In genomic region chr2:197813093-197813787, GRCh38 we compare ENCODE assay signal across 8 cellular contexts. TPM values are rescaled to one million over a fixed set of nuclear protein-coding genes. Genes with fewer than 3 reads are reported as not detected.
DNase-seq lines count a peak whose midpoint lies in the region; ATAC-seq, FAIRE-seq and TF ChIP-seq lines count a peak whose summit lies in the region.

No MANE protein-coding gene starts in this region.

- H3K9me3 ChIP-seq in Loucy (ENCODE audit: insufficient read depth, low read depth, low read length) (no peaks in the 10 kb centered on the region), body of pancreas (no peaks in the 10 kb centered on the region), mucosa of descending colon (no peaks in the 10 kb centered on the region), stomach (no peaks in the 10 kb centered on the region)

- no peak overlapping the region for H2AFZ ChIP-seq in Loucy (ENCODE audit: low read length)

- peak in 1 of 4 donors; percentile 13 for DNase-seq in body of pancreas
- DNase-seq in mucosa of descending colon = no peak
- no peak for DNase-seq in stomach
- DNase-seq in NK-92 (lab: John Stamatoyannopoulos, UW; ENCODE audit: unreplicated experiment) = no peak
- DNase-seq in ecto neural progenitor cell (ENCODE audit: low spot score) = no peak

- no peaks in the 10 kb centered on the region for H3K36me3 ChIP-seq in Loucy (ENCODE audit: insufficient read depth, low read length)
- no peaks in the 10 kb centered on the region for H3K36me3 ChIP-seq in body of pancreas (replicated peaks in 1 of 2; ENCODE audit: insufficient read depth in 1 of 2, low read depth in 2 of 2)
- no peaks in the 10 kb centered on the region for H3K36me3 ChIP-seq in mucosa of descending colon (ENCODE audit: low read depth)
- H3K36me3 ChIP-seq in stomach = no peaks in the 10 kb centered on the region

- H4K20me1 ChIP-seq in Loucy (ENCODE audit: insufficient read depth, low read length, poor library complexity, severe bottlenecking) = no peaks in the 10 kb centered on the region

- intact Hi-C loops in body of pancreas (cut with DNase I) = no loop called here
- intact Hi-C loops in mucosa of descending colon (cut with DNase I, micrococcal nuclease) = no loop called here
- intact Hi-C loops in stomach (cut with DNase I; ENCODE audit: low total_unique reads) = no loop called here

- peaks cover 12% of the 10 kb centered on the region for H3K4me1 ChIP-seq in Loucy (ENCODE audit: insufficient read depth, low read length, poor library complexity, severe bottlenecking)
- no peaks in the 10 kb centered on the region for H3K4me1 ChIP-seq in body of pancreas
- no peaks in the 10 kb centered on the region for H3K4me1 ChIP-seq in mucosa of descending colon (ENCODE audit: low read depth)
- peaks cover 0 to 6% (median 0%) of the 10 kb centered on the region in 4 donors for H3K4me1 ChIP-seq in stomach

- H3K9me2 ChIP-seq in Loucy (replicated peaks; ENCODE audit: low read depth, low read length) = no peaks in the 10 kb centered on the region

- WGBS in body of pancreas, 2 donors = 30% methylated on average over 3 of the region's 3 CpGs
- WGBS in stomach, 5 donors = 49 to 54% (median 54%) methylated on average over 3 of the region's 3 CpGs

- H3K79me2 ChIP-seq in Loucy (ENCODE audit: insufficient read depth, low read length) = no peaks in the 10 kb centered on the region

- peak; percentile 85 for FAIRE-seq in A204.1 (lab: Jason Lieb, UNC)

- H3K27ac ChIP-seq in body of pancreas = no peak overlapping the region
- H3K27ac ChIP-seq in stomach = no peak overlapping the region

- TF ChIP-seq EP300 in stomach (IDR thresholded peaks at IDR 0.05) = no peak

- ATAC-seq in body of pancreas (peak; percentile 50), mucosa of descending colon (peak; percentile 44)

- TF ChIP-seq POLR2A in body of pancreas (IDR thresholded peaks at IDR 0.05) = no peak
- no peak for TF ChIP-seq POLR2A in stomach (IDR thresholded peaks at IDR 0.05)

- TF ChIP-seq CTCF in GM12872 (IDR thresholded peaks at IDR 0.05; ENCODE audit: insufficient read depth, low read depth, low read length) (peak; percentile 57; the same call in 2 of the 3 replicates), Loucy (conservative IDR thresholded peaks at IDR 0.05; ENCODE audit: low read length) (peak; percentile 61), body of pancreas (IDR thresholded peaks at IDR 0.05) (peak; percentile 32 to 55 (median 45)), mucosa of descending colon (IDR thresholded peaks at IDR 0.05) (peak; percentile 26), stomach (IDR thresholded peaks at IDR 0.05) (peak in 3 of 7 experiments; percentile 5 to 52 (median 32))

- no peak overlapping the region for H3K9ac ChIP-seq in Loucy (ENCODE audit: low read depth, low read length, poor library complexity, severe bottlenecking)

- H3K27me3 ChIP-seq in Loucy (ENCODE audit: insufficient read depth, low read length, poor library complexity, severe bottlenecking) = no peaks in the 10 kb centered on the region
- no peaks in the 10 kb centered on the region for H3K27me3 ChIP-seq in body of pancreas
- no peaks in the 10 kb centered on the region for H3K27me3 ChIP-seq in stomach

- H3F3A ChIP-seq in Loucy (ENCODE audit: low read depth) = no peaks in the 10 kb centered on the region

- H3K4me2 ChIP-seq in Loucy (ENCODE audit: low read depth, low read length, poor library complexity, severe bottlenecking) = no peak overlapping the region

- H3K4me3 ChIP-seq in Loucy (ENCODE audit: low read length, poor library complexity, severe bottlenecking) (no peak overlapping the region), body of pancreas (no peak overlapping the region), mucosa of descending colon (no peak overlapping the region), stomach (no peak overlapping the region)

RNA-seq across cellular contexts. Expression of gene PLCL1, which starts 8.8 kb away (rescaled TPM):
- total RNA-seq in body of pancreas = 1 to 10 TPM; 2.0 to 2.9 TPM
- total RNA-seq in mucosa of descending colon = 10 to 100 TPM in 1 of 3 donors, 1 to 10 TPM in 2; 1.6 to 10.6 (median 2.0) TPM
- 10 to 100 TPM in 2 of 5 donors, 1 to 10 TPM in 3; 2.2 to 28.7 (median 4.1) TPM for total RNA-seq in stomach
- polyA plus RNA-seq in stomach = 1 to 10 TPM in 1 of 3 donors, under 1 TPM in 2; 0.93 to 1.4 (median 0.93) TPM

RNA-seq across cellular contexts. Expression of gene BOLL, which starts 28.1 kb away (rescaled TPM):
- not detected for total RNA-seq in body of pancreas
- total RNA-seq in mucosa of descending colon = under 1 TPM in 1 of 3 donors, not detected in 2; 0.14 TPM
- total RNA-seq in stomach = not detected
- polyA plus RNA-seq in stomach = not detected
